8 cellular contexts compared by ENCODE assay signal in the genomic region with DNA sequence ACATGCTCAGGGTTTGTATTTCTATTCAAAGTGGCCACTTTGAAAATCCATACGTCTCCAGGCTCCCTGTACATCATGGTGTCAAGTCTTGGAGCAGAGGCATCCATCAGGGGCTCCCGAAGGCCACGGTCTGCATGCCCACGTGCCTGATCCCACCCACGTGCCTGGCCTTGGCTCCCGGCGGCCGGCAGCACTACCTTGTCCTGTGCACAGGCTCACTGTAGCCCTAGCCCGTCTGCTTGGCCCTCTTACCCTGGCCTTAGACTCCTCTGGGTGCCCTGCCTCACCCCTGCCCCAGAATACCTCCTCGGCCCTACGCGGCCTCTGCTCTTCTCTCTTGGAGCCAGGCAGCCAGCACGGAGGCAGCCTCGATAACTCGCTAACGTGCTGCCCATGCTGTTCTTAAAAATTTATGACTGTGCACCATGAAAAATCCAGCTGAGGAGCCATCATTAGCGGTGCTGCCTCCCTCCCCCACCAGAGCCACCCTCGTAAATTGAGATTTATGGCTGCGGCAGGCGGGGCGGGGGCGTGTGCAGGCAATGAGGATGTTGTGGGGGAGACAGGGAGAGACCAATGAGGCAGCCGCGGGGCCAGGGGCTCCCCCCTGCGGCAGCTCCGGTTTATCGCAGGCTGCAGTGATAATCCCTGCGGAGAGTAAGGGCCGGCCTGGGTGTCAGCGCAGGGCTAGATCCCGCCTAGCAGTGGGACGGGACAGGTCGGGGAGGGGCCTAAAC. TPM values are rescaled to one million over a fixed set of nuclear protein-coding genes. Genes with fewer than 3 reads are reported as not detected.
A peak's percentile ranks its signal among the peaks of the same experiment; 100 is the strongest.
DNase-seq lines count a peak whose midpoint lies in the region; ATAC-seq and TF ChIP-seq lines count a peak whose summit lies in the region.

No MANE protein-coding gene starts in this region.

- H3K9me3 ChIP-seq in heart left ventricle = no peaks in the 10 kb centered on the region
- H3K9me3 ChIP-seq in naive thymus-derived CD4-positive, alpha-beta T cell (ENCODE audit: control insufficient read depth in 2 of 3, low read length in 3 of 3) = no peaks in the 10 kb centered on the region

- H3K4me1 Mint-ChIP-seq in naive thymus-derived CD4-positive, alpha-beta T cell = peaks cover 9 to 29% (median 13%) of the 10 kb centered on the region in 7 donors
- peaks cover 49% of the 10 kb centered on the region for H3K4me1 Mint-ChIP-seq in type B pancreatic cell (ENCODE audit: unreplicated experiment)

- intact Hi-C loops in heart left ventricle (cut with DNase I) (no loop called here), cardiac septum (cut with DNase I) (no loop called here)
- intact Hi-C loops in naive thymus-derived CD4-positive, alpha-beta T cell (cut with micrococcal nuclease) = loop anchor here in 1 of 2 donors (2.0 kb wide), 1 partner anchor 21 kb away; no protein-coding TSS in a partner anchor

- TF ChIP-seq POLR2A in heart left ventricle (IDR thresholded peaks at IDR 0.05) = no peak

- DNase-seq in heart left ventricle (peak in 1 of 5 donors; percentile 42), cardiac septum (ENCODE audit: low spot score) (no peak), dermis blood vessel endothelial cell (peak; percentile 33), type B pancreatic cell (ENCODE audit: extremely low spot score, unreplicated experiment) (peak; percentile 83), hippocampal formation (lab: John Stamatoyannopoulos, UW) (no peak), DMS53 treated with DMSO at 0.1 percent for 48 hours (lab: John Stamatoyannopoulos, UW; ENCODE audit: unreplicated experiment) (no peak)
- peak; percentile 25 to 51 (median 33) for DNase-seq in naive thymus-derived CD4-positive, alpha-beta T cell

- no peaks in the 10 kb centered on the region for H3K27me3 ChIP-seq in heart left ventricle
- H3K27me3 ChIP-seq in naive thymus-derived CD4-positive, alpha-beta T cell (ENCODE audit: control insufficient read depth in 2 of 2, insufficient read depth in 2 of 2, low read length in 2 of 2) = no peaks in the 10 kb centered on the region

- TF ChIP-seq CTCF in heart left ventricle (IDR thresholded peaks at IDR 0.05) (peak in 7 of 12 donors; percentile 16 to 42 (median 37)), type B pancreatic cell (conservative IDR thresholded peaks at IDR 0.05) (peak; percentile 81)

- peaks cover 0 to 23% (median 0%) of the 10 kb centered on the region in 5 donors for H3K36me3 Mint-ChIP-seq in naive thymus-derived CD4-positive, alpha-beta T cell
- peaks cover 29% of the 10 kb centered on the region for H3K36me3 Mint-ChIP-seq in type B pancreatic cell

- CTCF ChIA-PET in naive thymus-derived CD4-positive, alpha-beta T cell (lab: Charles Lee) = interaction anchor here (0.7 kb wide), 1 partner anchor 28 kb away, joined by 4 read pairs; no protein-coding TSS in a partner anchor

- H3K27ac ChIP-seq in heart left ventricle = peak overlapping the region in 1 of 12 donors; percentile 87
- H3K27ac ChIP-seq in naive thymus-derived CD4-positive, alpha-beta T cell (ENCODE audit: low read depth, low read length) = no peak overlapping the region

- H3K9me3 Mint-ChIP-seq in naive thymus-derived CD4-positive, alpha-beta T cell = peaks cover 0 to 1% (median 0%) of the 10 kb centered on the region in 11 donors
- no peaks in the 10 kb centered on the region for H3K9me3 Mint-ChIP-seq in type B pancreatic cell

- ATAC-seq in heart left ventricle (peak in 1 of 4 donors; percentile 10), SK-N-SH treated with all-trans-retinoic acid at 6 μM for 48 hours (peak; percentile 69)
- peak; percentile 95 for ATAC-seq in naive thymus-derived CD4-positive, alpha-beta T cell

- POLR2A ChIA-PET in naive thymus-derived CD4-positive, alpha-beta T cell (lab: Charles Lee) = no interaction called here

- H3K27me3 Mint-ChIP-seq in naive thymus-derived CD4-positive, alpha-beta T cell = no peaks in the 10 kb centered on the region
- no peaks in the 10 kb centered on the region for H3K27me3 Mint-ChIP-seq in type B pancreatic cell

- 73 to 92% (median 81%) methylated on average over 16 to 33 of the region's 33 CpGs for WGBS in heart left ventricle, 4 donors

- H3K4me3 ChIP-seq in heart left ventricle = no peak overlapping the region
- H3K4me3 ChIP-seq in naive thymus-derived CD4-positive, alpha-beta T cell (ENCODE audit: low read length) = no peak overlapping the region

- H3K27ac Mint-ChIP-seq in naive thymus-derived CD4-positive, alpha-beta T cell = peak overlapping the region in 3 of 9 donors; percentile 52 to 65 (median 57)
- H3K27ac Mint-ChIP-seq in type B pancreatic cell = peak overlapping the region; percentile 58

- peaks cover 0 to 4% (median 0%) of the 10 kb centered on the region in 9 donors for H3K36me3 ChIP-seq in heart left ventricle
- peaks cover 0 to 5% (median 0%) of the 10 kb centered on the region in 3 experiments for H3K36me3 ChIP-seq in naive thymus-derived CD4-positive, alpha-beta T cell (ENCODE audit: control insufficient read depth in 2 of 3, insufficient read depth in 3 of 3, low read length in 3 of 3)

- peak overlapping the region in 2 of 10 donors; percentile 31 to 43 for H3K4me3 Mint-ChIP-seq in naive thymus-derived CD4-positive, alpha-beta T cell
- H3K4me3 Mint-ChIP-seq in type B pancreatic cell = peak overlapping the region; percentile 68

- peaks cover 0 to 31% (median 18%) of the 10 kb centered on the region in 12 donors for H3K4me1 ChIP-seq in heart left ventricle
- H3K4me1 ChIP-seq in naive thymus-derived CD4-positive, alpha-beta T cell (ENCODE audit: control insufficient read depth in 2 of 2, insufficient read depth in 2 of 2, low read length in 2 of 2) = peaks cover 0 to 7% of the 10 kb centered on the region in 2 donors

TF ChIP-seq in SK-N-SH treated with all-trans-retinoic acid at 6 μM for 48 hours, 23 proteins besides CTCF, POLR2A, EP300 and RAD21 (continues in another document):
- TF ChIP-seq ZFP3 (CRISPR knock-in tag; IDR thresholded peaks at IDR 0.05) (no peak), TCF4 (CRISPR knock-in tag; IDR thresholded peaks at IDR 0.05; ENCODE audit: borderline replicate concordance) (no peak), ZNF565 (CRISPR knock-in tag; conservative IDR thresholded peaks at IDR 0.05; ENCODE audit: low read depth) (no peak), OSR1 (CRISPR knock-in tag; IDR thresholded peaks at IDR 0.05) (no peak), RARB (CRISPR knock-in tag; IDR thresholded peaks at IDR 0.05) (no peak), CSDC2 (CRISPR knock-in tag; IDR thresholded peaks at IDR 0.05) (no peak)
- TF ChIP-seq, protein P1, sequence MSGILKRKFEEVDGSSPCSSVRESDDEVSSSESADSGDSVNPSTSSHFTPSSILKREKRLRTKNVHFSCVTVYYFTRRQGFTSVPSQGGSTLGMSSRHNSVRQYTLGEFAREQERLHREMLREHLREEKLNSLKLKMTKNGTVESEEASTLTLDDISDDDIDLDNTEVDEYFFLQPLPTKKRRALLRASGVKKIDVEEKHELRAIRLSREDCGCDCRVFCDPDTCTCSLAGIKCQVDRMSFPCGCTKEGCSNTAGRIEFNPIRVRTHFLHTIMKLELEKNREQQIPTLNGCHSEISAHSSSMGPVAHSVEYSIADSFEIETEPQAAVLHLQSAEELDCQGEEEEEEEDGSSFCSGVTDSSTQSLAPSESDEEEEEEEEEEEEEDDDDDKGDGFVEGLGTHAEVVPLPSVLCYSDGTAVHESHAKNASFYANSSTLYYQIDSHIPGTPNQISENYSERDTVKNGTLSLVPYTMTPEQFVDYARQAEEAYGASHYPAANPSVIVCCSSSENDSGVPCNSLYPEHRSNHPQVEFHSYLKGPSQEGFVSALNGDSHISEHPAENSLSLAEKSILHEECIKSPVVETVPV (CRISPR knock-in tag; IDR thresholded peaks at IDR 0.05) = no peak
- TF ChIP-seq, protein P2, sequence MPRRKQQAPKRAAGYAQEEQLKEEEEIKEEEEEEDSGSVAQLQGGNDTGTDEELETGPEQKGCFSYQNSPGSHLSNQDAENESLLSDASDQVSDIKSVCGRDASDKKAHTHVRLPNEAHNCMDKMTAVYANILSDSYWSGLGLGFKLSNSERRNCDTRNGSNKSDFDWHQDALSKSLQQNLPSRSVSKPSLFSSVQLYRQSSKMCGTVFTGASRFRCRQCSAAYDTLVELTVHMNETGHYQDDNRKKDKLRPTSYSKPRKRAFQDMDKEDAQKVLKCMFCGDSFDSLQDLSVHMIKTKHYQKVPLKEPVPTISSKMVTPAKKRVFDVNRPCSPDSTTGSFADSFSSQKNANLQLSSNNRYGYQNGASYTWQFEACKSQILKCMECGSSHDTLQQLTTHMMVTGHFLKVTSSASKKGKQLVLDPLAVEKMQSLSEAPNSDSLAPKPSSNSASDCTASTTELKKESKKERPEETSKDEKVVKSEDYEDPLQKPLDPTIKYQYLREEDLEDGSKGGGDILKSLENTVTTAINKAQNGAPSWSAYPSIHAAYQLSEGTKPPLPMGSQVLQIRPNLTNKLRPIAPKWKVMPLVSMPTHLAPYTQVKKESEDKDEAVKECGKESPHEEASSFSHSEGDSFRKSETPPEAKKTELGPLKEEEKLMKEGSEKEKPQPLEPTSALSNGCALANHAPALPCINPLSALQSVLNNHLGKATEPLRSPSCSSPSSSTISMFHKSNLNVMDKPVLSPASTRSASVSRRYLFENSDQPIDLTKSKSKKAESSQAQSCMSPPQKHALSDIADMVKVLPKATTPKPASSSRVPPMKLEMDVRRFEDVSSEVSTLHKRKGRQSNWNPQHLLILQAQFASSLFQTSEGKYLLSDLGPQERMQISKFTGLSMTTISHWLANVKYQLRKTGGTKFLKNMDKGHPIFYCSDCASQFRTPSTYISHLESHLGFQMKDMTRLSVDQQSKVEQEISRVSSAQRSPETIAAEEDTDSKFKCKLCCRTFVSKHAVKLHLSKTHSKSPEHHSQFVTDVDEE (CRISPR knock-in tag; IDR thresholded peaks at IDR 0.05) = no peak
- TF ChIP-seq, protein P3, sequence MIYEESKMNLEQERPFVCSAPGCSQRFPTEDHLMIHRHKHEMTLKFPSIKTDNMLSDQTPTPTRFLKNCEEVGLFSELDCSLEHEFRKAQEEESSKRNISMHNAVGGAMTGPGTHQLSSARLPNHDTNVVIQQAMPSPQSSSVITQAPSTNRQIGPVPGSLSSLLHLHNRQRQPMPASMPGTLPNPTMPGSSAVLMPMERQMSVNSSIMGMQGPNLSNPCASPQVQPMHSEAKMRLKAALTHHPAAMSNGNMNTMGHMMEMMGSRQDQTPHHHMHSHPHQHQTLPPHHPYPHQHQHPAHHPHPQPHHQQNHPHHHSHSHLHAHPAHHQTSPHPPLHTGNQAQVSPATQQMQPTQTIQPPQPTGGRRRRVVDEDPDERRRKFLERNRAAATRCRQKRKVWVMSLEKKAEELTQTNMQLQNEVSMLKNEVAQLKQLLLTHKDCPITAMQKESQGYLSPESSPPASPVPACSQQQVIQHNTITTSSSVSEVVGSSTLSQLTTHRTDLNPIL (CRISPR knock-in tag; IDR thresholded peaks at IDR 0.05; ENCODE audit: low read depth) = no peak

RNA-seq across cellular contexts. Expression of a gene that starts 24.6 kb away (rescaled TPM):
- total RNA-seq in heart left ventricle (10 to 100 TPM; 23.5 to 35.5 (median 27.7) TPM), cardiac septum (27.7 TPM), dermis blood vessel endothelial cell (13.0 and 16.5 TPM in 2 replicates), type B pancreatic cell (ENCODE audit: low replicate concordance) (45.7 and 54.6 TPM in 2 replicates)
- polyA plus RNA-seq in heart left ventricle = 10 to 100 TPM; 30.5 to 31.9 TPM
- 10 to 100 TPM; 46.3 to 96.2 (median 66.7) TPM for total RNA-seq in naive thymus-derived CD4-positive, alpha-beta T cell
- 10 to 100 TPM; 42.3 to 60.0 TPM for polyA plus RNA-seq in naive thymus-derived CD4-positive, alpha-beta T cell

Comparison
In these comparisons a context has a peak if more than half of its experiments do, and no peak if none do; other contexts are left out.
1. DNase-seq: peak in dermis blood vessel endothelial cell (single experiment), naive thymus-derived CD4-positive, alpha-beta T cell (9 of 9) and type B pancreatic cell (single experiment); none in cardiac septum (single experiment), hippocampal formation (0 of 2) and DMS53 treated with DMSO at 0.1 percent for 48 hours (single experiment).